Comparison of ENCODE assay signal across 25 cellular contexts in genomic region chr5:136026636-136027035, GRCh38. TPM values are rescaled to one million over a fixed set of nuclear protein-coding genes. Genes with fewer than 3 reads are reported as not detected.
DNase-seq lines count a peak whose midpoint lies in the region; ATAC-seq and TF ChIP-seq lines count a peak whose summit lies in the region.
"Had no signal": no experiment of that assay in that cellular context is flagged by ENCODE, and none has a peak within 500 bp of the region (broad histone marks: within the 10 kb centered on the region; RNA-seq: fewer than 3 reads in every experiment).

No MANE protein-coding gene starts in this region.

- H3K4me3 ChIP-seq in left ventricle myocardium inferior (no peak overlapping the region), endodermal cell (ENCODE audit: low read length) (no peak overlapping the region), osteoblast (ENCODE audit: insufficient read depth, low read length) (no peak overlapping the region), tibial artery (no peak overlapping the region)
- H3K4me3 ChIP-seq: BLaER1, GM12878, K562, PC-9, SJSA1 had no signal

- H3K4me1 Mint-ChIP-seq in endodermal cell (peaks cover 3% of the 10 kb centered on the region), Calu3 (ENCODE audit: low read depth, unreplicated experiment) (peaks cover 55% of the 10 kb centered on the region)
- H3K4me1 Mint-ChIP-seq: CD4-positive, CD25-positive, alpha-beta regulatory T cell had no signal

- H3K27ac ChIP-seq in left ventricle myocardium inferior (replicated peaks) (peak overlapping the region; percentile 14), endodermal cell (ENCODE audit: low read depth, low read length) (no peak overlapping the region), osteoblast (ENCODE audit: low read depth, low read length) (peak overlapping the region; percentile 100), tibial artery (peak overlapping the region; percentile 38 to 51)
- H3K27ac ChIP-seq: BLaER1, PC-9, SJSA1 had no signal

- H3K27me3 Mint-ChIP-seq in endodermal cell (ENCODE audit: insufficient read depth) (peaks cover 81% of the 10 kb centered on the region), Calu3 (ENCODE audit: unreplicated experiment) (no peaks in the 10 kb centered on the region)

- no peaks in the 10 kb centered on the region for H3K9me3 ChIP-seq in left ventricle myocardium inferior (replicated peaks)
- H3K9me3 ChIP-seq in endodermal cell (ENCODE audit: control insufficient read depth, low read length), result no peaks in the 10 kb centered on the region
- no peaks in the 10 kb centered on the region for H3K9me3 ChIP-seq in osteoblast (ENCODE audit: low read depth, low read length)
- H3K9me3 ChIP-seq in tibial artery, result no peaks in the 10 kb centered on the region
- H3K9me3 ChIP-seq: SJSA1 had no signal

- H3K4me2 ChIP-seq in osteoblast (ENCODE audit: insufficient read depth, low read length), result no peak overlapping the region
- H3K4me2 ChIP-seq: BLaER1, PC-9 had no signal

- BruUV-seq in Calu3 (replicated peaks; lab: Mats Ljungman, UMichigan), result no TSS peak

- H3K27ac Mint-ChIP-seq in endodermal cell (no peak overlapping the region), Calu3 (ENCODE audit: unreplicated experiment) (no peak overlapping the region)
- H3K27ac Mint-ChIP-seq: CD4-positive, CD25-positive, alpha-beta regulatory T cell had no signal

- peaks cover 31% of the 10 kb centered on the region for H3K79me2 ChIP-seq in osteoblast (ENCODE audit: insufficient read depth, low read length)

- H3K27me3 ChIP-seq in left ventricle myocardium inferior (ENCODE audit: low read depth) (no peaks in the 10 kb centered on the region), endodermal cell (ENCODE audit: control insufficient read depth, insufficient read depth, low read length, poor library complexity, severe bottlenecking) (peaks cover 65% of the 10 kb centered on the region), osteoblast (ENCODE audit: insufficient read depth, low read length) (no peaks in the 10 kb centered on the region), tibial artery (no peaks in the 10 kb centered on the region)
- H3K27me3 ChIP-seq: SJSA1 had no signal

- H3K9me3 Mint-ChIP-seq in endodermal cell (no peaks in the 10 kb centered on the region), Calu3 (ENCODE audit: low read depth, unreplicated experiment) (no peaks in the 10 kb centered on the region)

- WGBS in endodermal cell (ENCODE audit: insufficient coverage in 1 of 2, insufficient read length in 1 of 2), 2 experiments, result 78 to 90% methylated on average over 3 of the region's 3 CpGs

- no peak overlapping the region for H3K9ac ChIP-seq in endodermal cell (ENCODE audit: extremely low read depth, low read length, poor library complexity, severe bottlenecking)
- H3K9ac ChIP-seq: BLaER1 had no signal

- intact Hi-C loops in left ventricle myocardium inferior (cut with micrococcal nuclease) (no loop called here), Right ventricle myocardium superior (cut with DNase I) (no loop called here), tibial artery (cut with DNase I; ENCODE audit: low total_unique reads) (no loop called here), Calu3 (cut with micrococcal nuclease; ENCODE audit: unreplicated experiment) (no loop called here)

- ATAC-seq in Right ventricle myocardium superior (ENCODE audit: poor library complexity), result no peak
- ATAC-seq: GM12878, HepG2, K562 had no signal

- peaks cover 89% of the 10 kb centered on the region for H3K4me1 ChIP-seq in left ventricle myocardium inferior
- no peaks in the 10 kb centered on the region for H3K4me1 ChIP-seq in endodermal cell (ENCODE audit: control insufficient read depth, insufficient read depth, low read length)
- peaks cover 74% of the 10 kb centered on the region for H3K4me1 ChIP-seq in osteoblast (ENCODE audit: insufficient read depth, low read length)
- H3K4me1 ChIP-seq in tibial artery, result peaks cover 0 to 90% (median 73%) of the 10 kb centered on the region in 4 donors
- H3K4me1 ChIP-seq: BLaER1 had no signal

- CTCF ChIA-PET in Calu3 (lab: Charles Lee), result interaction anchor here (0.9 kb wide), 1 partner anchor 10 kb away, joined by 3 read pairs; no protein-coding TSS in a partner anchor

- no peaks in the 10 kb centered on the region for H3K36me3 ChIP-seq in left ventricle myocardium inferior
- no peaks in the 10 kb centered on the region for H3K36me3 ChIP-seq in endodermal cell (ENCODE audit: control insufficient read depth, insufficient read depth, low read length)
- H3K36me3 ChIP-seq in osteoblast (ENCODE audit: insufficient read depth, low read length), result peaks cover 5% of the 10 kb centered on the region
- H3K36me3 ChIP-seq in tibial artery, result no peaks in the 10 kb centered on the region
- H3K36me3 ChIP-seq: BLaER1 had no signal

- DNase-seq in left ventricle myocardium inferior, result no peak
- DNase-seq in Right ventricle myocardium superior, result no peak
- peak; percentile 28 for DNase-seq in endodermal cell
- DNase-seq in osteoblast (ENCODE audit: insufficient read length, low spot score, missing footprints), result no peak
- no peak for DNase-seq in tibial artery
- no peak for DNase-seq in SKM-1 treated with dmso at 0.1 percent for 144 hours (lab: John Stamatoyannopoulos, UW; ENCODE audit: unreplicated experiment)
- no peak for DNase-seq in mucosa of gallbladder (ENCODE audit: low spot score)
- no peak for DNase-seq in Calu3
- DNase-seq: CD4-positive, CD25-positive, alpha-beta regulatory T cell; DMS53; Kasumi-1; NCI-H1092 treated with DMSO at 0.1 percent for 48 hours; NCI-H1436; NCI-H187; NCI-H2081 treated with DMSO at 0.1 percent for 48 hours; NCI-H524 treated with DMSO at 0.1 percent for 48 hours; NCI-H774; NK-92 treated with Interleukin-12 subunit alpha and Interleukin-12 subunit beta, amount 100 ng/mL, for 24 hours; PC-9 had no signal

- H2AFZ ChIP-seq in osteoblast (ENCODE audit: low read length), result no peak overlapping the region
- H2AFZ ChIP-seq: PC-9 had no signal

- H3K36me3 Mint-ChIP-seq in endodermal cell (ENCODE audit: low read depth), result no peaks in the 10 kb centered on the region
- H3K36me3 Mint-ChIP-seq in Calu3 (ENCODE audit: insufficient read depth, unreplicated experiment), result peaks cover 17% of the 10 kb centered on the region
- H3K36me3 Mint-ChIP-seq: CD4-positive, CD25-positive, alpha-beta regulatory T cell had no signal

- TF ChIP-seq CTCF in left ventricle myocardium inferior (IDR thresholded peaks at IDR 0.05; ENCODE audit: borderline replicate concordance) (no peak), endodermal cell (conservative IDR thresholded peaks at IDR 0.05) (no peak), osteoblast (IDR thresholded peaks at IDR 0.05; ENCODE audit: extremely low read depth, low read depth, low read length) (no peak), tibial artery (IDR thresholded peaks at IDR 0.05) (no peak), Calu3 (IDR thresholded peaks at IDR 0.05; ENCODE audit: unreplicated experiment) (no peak)

- H4K20me1 ChIP-seq in osteoblast (ENCODE audit: insufficient read depth, low read length), result peaks cover 18% of the 10 kb centered on the region
- H4K20me1 ChIP-seq: BLaER1 had no signal

- H3K4me3 Mint-ChIP-seq in endodermal cell, result no peak overlapping the region
- no peak overlapping the region for H3K4me3 Mint-ChIP-seq in Calu3 (ENCODE audit: low read depth, unreplicated experiment)
- H3K4me3 Mint-ChIP-seq: CD4-positive, CD25-positive, alpha-beta regulatory T cell had no signal

RNA-seq across cellular contexts. Expression of gene TGFBI, which starts 2.2 kb away (rescaled TPM):
- total RNA-seq in left ventricle myocardium inferior (43.4 TPM), Right ventricle myocardium superior (49.9 TPM), endodermal cell (1 to 10 TPM; 2.8 to 4.9 TPM), osteoblast (1,700 and 2,120 TPM in 2 replicates), mucosa of gallbladder (235 TPM), Calu3 (2022) (41.4 and 95.2 TPM in 2 replicates)
- 40.8 TPM for polyA plus RNA-seq in endodermal cell (2013, experiment 1 of 2)
- 59.6 TPM for polyA plus RNA-seq in endodermal cell (2013, experiment 2 of 2)
- total RNA-seq: G401 had no signal
